37 cellular contexts compared by ENCODE assay signal in genomic region chr7:117413160-117413559, GRCh38. TPM values are rescaled to one million over a fixed set of nuclear protein-coding genes. Genes with fewer than 3 reads are reported as not detected.
"Had no signal": no experiment of that assay in that cellular context is flagged by ENCODE, and none has a peak within 500 bp of the region (broad histone marks: within the 10 kb centered on the region; RNA-seq: fewer than 3 reads in every experiment).

No MANE protein-coding gene starts in this region.

- H3K27ac ChIP-seq: adrenal gland, breast epithelium, coronary artery, SJCRH30, SK-N-MC had no signal

- H3K4me3 ChIP-seq: adrenal gland, body of pancreas, breast epithelium, coronary artery, MG63, SJCRH30, SK-N-MC had no signal

- H3K9me3 ChIP-seq: adrenal gland, body of pancreas, breast epithelium, MG63, SJCRH30 had no signal

- ATAC-seq: activated CD4-positive, alpha-beta T cell treated with anti-CD3 and anti-CD28 coated beads for 36 hours; activated CD4-positive, CD25-positive, alpha-beta regulatory T cell treated with anti-CD3 and anti-CD28 coated beads, Interleukin-2, amount 50 U/mL, for 24 hours; activated CD8-positive, alpha-beta T cell treated with anti-CD3 and anti-CD28 coated beads, Interleukin-2, amount 10 ng/mL, durations not matched to agents 7 days and 5 days; activated naive CD4-positive, alpha-beta T cell treated with anti-CD3 and anti-CD28 coated beads, Interleukin-2, amount 50 U/mL, for 72 hours; body of pancreas; Panc1; WTC11 had no signal

- H3K4me1 ChIP-seq: adrenal gland, breast epithelium, SJCRH30 had no signal

- H3K36me3 ChIP-seq: adrenal gland, breast epithelium, MG63, SJCRH30 had no signal

- H3K27me3 ChIP-seq: adrenal gland, body of pancreas, breast epithelium, MG63, SJCRH30 had no signal

- DNase-seq: activated CD4-positive, alpha-beta T cell treated with anti-CD3 and anti-CD28 coated beads for 36 hours; activated CD4-positive, alpha-beta T cell treated with anti-CD3 and anti-CD28 coated beads, Interleukin-2, amount 10 ng/mL, durations not matched to agents 7 days and 5 days; activated CD4-positive, alpha-beta T cell treated with anti-CD3 and anti-CD28 coated beads, Interleukin-2, amount 50 U/mL, for 48 hours; activated CD8-positive, alpha-beta T cell treated with anti-CD3 and anti-CD28 coated beads, Interleukin-2, amount 10 ng/mL, durations not matched to agents 7 days and 5 days; activated gamma-delta T cell; activated naive CD4-positive, alpha-beta T cell treated with anti-CD3 and anti-CD28 coated beads for 36 hours; activated T-cell treated with anti-CD3 and anti-CD28 coated beads, Interleukin-2, amount 50 U/mL, for 24 hours; adrenal gland; body of pancreas; Kasumi-1; KBM-7; MG63; NCI-H1048; NCI-H1694; NCI-H2029; NCI-H2171 treated with DMSO at 0.1 percent for 48 hours; NCI-H2227 treated with DMSO at 0.1 percent for 48 hours; NCI-H446; NCI-H510A treated with DMSO at 0.1 percent for 48 hours; NCI-H526 treated with DMSO at 0.1 percent for 48 hours; SHP77; SJCRH30; T1000 had no signal

RNA-seq across cellular contexts. Expression of gene ASZ1, which starts 14.1 kb away (rescaled TPM):
- total RNA-seq: activated CD4-positive, alpha-beta T cell treated with anti-CD3 and anti-CD28 coated beads for 36 hours; activated CD4-positive, alpha-beta T cell treated with anti-CD3 and anti-CD28 coated beads, Interleukin-2, amount 10 ng/mL, durations not matched to agents 7 days and 5 days; activated CD8-positive, alpha-beta T cell treated with anti-CD3 and anti-CD28 coated beads, Interleukin-2, amount 10 ng/mL, durations not matched to agents 7 days and 5 days; activated naive CD4-positive, alpha-beta T cell treated with anti-CD3 and anti-CD28 coated beads for 36 hours; activated naive CD4-positive, alpha-beta T cell treated with anti-CD3 and anti-CD28 coated beads, Interleukin-2, amount 50 U/mL, for 72 hours; activated T-helper 2 cell treated with anti-CD3 and anti-CD28 coated beads, Interferon-gamma antibody, Interleukin-2, Interleukin-4, amounts not matched to agents 10 μg/mL and 5 μg/mL and 100 μg/mL, durations not matched to agents 14 hours and 24 hours and 36 hours; adrenal gland; astrocyte; body of pancreas; breast epithelium; cardiac septum; RPMI7951; SJCRH30; T-helper 1 cell treated with Interleukin-12 subunit alpha and Interleukin-12 subunit beta and Interleukin-4 antibody, amounts not matched to agents 30 ng/mL and 1 ng/mL, for 36 hours; T-helper 2 cell treated with Interferon-gamma antibody and Interleukin-4, amounts not matched to agents 100 ng/mL and 5 ng/mL, for 36 hours; WTC11 had no signal
- polyA plus RNA-seq: adrenal gland, IgD-negative memory B cell had no signal
